ENCODE assay signal across 23 cellular contexts in genomic region chr17:68606451-68607307, GRCh38. TPM values are rescaled to one million over a fixed set of nuclear protein-coding genes. Genes with fewer than 3 reads are reported as not detected.
"Had no signal": no experiment of that assay in that cellular context is flagged by ENCODE, and none has a peak within 500 bp of the region (broad histone marks: within the 10 kb centered on the region; RNA-seq: fewer than 3 reads in every experiment).

No MANE protein-coding gene starts in this region.

- H3K27ac ChIP-seq: KMS-11, RWPE1 had no signal

- H3K9ac ChIP-seq: KMS-11, SK-N-SH had no signal

- ATAC-seq: K562 had no signal

- H3K4me2 ChIP-seq: KMS-11, SK-N-SH had no signal

- H3K4me3 Mint-ChIP-seq: IgD-negative memory B cell had no signal

- H3K4me1 Mint-ChIP-seq: IgD-negative memory B cell had no signal

- H3K4me3 ChIP-seq: K562 had no signal

- DNase-seq: Kasumi-1, MV-4-11, NCI-H1048, NCI-H1105, NCI-H1417, NCI-H146, NCI-H1694 treated with DMSO at 0.1 percent for 48 hours, NCI-H1930, NCI-H2081, NCI-H2107, NCI-H2227 treated with DMSO at 0.1 percent for 48 hours, NCI-H524, NCI-H526 treated with DMSO at 0.1 percent for 48 hours, NCI-H748 treated with DMSO at 0.1 percent for 48 hours, SHP77, SK-N-SH, SW 1271 had no signal

- H3K27ac Mint-ChIP-seq: IgD-negative memory B cell had no signal

RNA-seq across cellular contexts. Expression of gene FAM20A, which starts 5.5 kb away (rescaled TPM):
- total RNA-seq: HT1080, SK-MEL-5 had no signal
- polyA plus RNA-seq: IgD-negative memory B cell, K562, SK-N-SH had no signal
